Comparison of ENCODE assay signal across 25 cellular contexts in genomic region chr10:35819736-35820135, GRCh38.
"Had no signal": no experiment of that assay in that cellular context is flagged by ENCODE, and none has a peak within 500 bp of the region (broad histone marks: within the 10 kb centered on the region; RNA-seq: fewer than 3 reads in every experiment).

No MANE protein-coding gene starts in this region.

- H3K36me3 ChIP-seq: left lung, lower lobe of right lung, ovary, right atrium auricular region, right lobe of liver, stomach, thyroid gland, transverse colon, upper lobe of left lung, vagina had no signal

- H3K27ac ChIP-seq: left lung, lower lobe of right lung, ovary, right lobe of liver, skin epidermis, stomach, thyroid gland, transverse colon, upper lobe of left lung, vagina had no signal

- DNase-seq: hypothalamus; immature natural killer cell; kidney; left colon; left lung; lower lobe of right lung; mammary epithelial cell; midbrain; mucosa of descending colon; naive thymus-derived CD4-positive, alpha-beta T cell; ovary; right lobe of liver; stimulated activated CD4-positive, alpha-beta T cell treated with anti-CD3 and anti-CD28 coated beads, Interleukin-12 subunit alpha, Interleukin-12 subunit beta, amount 100 ng/mL, for 4 hours; stimulated activated CD4-positive, alpha-beta T cell treated with anti-CD3 and anti-CD28 coated beads, Interleukin-15, amount 100 ng/mL, for 24 hours; stimulated activated CD4-positive, alpha-beta T cell treated with anti-CD3 and anti-CD28 coated beads, Interleukin-2, amount 100 ng/mL, for 24 hours; stimulated activated CD4-positive, alpha-beta T cell treated with anti-CD3 and anti-CD28 coated beads, Interleukin-4, amount 100 ng/mL, for 1 hour; stimulated activated naive B cell treated with anti-CD40 and anti-IgM and Interleukin-4, amounts not matched to agents 10 μg/mL and 1 μg/mL and 100 μg/mL, for 72 hours; stimulated activated naive CD8-positive, alpha-beta T cell treated with anti-CD3 and anti-CD28 coated beads, Interleukin-15, Interleukin-2, amounts not matched to agents 100 U/mL and 50 U/mL, for 24 hours; stomach; thyroid gland; transverse colon; upper lobe of left lung had no signal

- H3K27me3 ChIP-seq: left lung, ovary, right atrium auricular region, right lobe of liver, stomach, thyroid gland, transverse colon, upper lobe of left lung, vagina had no signal

- H3K4me3 ChIP-seq: left lung, lower lobe of right lung, mucosa of descending colon, ovary, right atrium auricular region, right lobe of liver, skin epidermis, stomach, thyroid gland, transverse colon, upper lobe of left lung, vagina had no signal

- H3K9me3 ChIP-seq: left lung, lower lobe of right lung, mucosa of descending colon, ovary, right atrium auricular region, right lobe of liver, stomach, thyroid gland, transverse colon, upper lobe of left lung, vagina had no signal

- H3K4me1 ChIP-seq: left lung, lower lobe of right lung, right lobe of liver, upper lobe of left lung had no signal
